Comparison of ENCODE assay signal across 8 cellular contexts in the genomic region with DNA sequence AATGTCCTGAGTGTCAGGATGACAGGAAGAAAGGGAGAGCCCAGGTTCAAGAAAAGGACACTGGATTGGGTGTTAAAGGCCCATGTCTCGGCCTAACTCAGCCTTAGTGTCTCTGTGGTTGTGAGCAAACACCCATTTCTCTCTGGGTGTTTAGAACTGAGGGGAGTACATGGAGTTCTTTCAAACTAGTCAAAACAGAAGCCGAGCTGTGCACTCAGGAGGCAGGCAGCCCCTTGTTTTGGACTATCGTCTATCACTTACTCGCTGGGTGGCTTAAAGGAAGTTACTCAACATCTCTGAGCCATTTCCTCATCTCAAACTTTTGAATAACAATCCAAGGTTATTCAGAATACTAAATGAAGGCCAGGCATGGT. TPM values are rescaled to one million over a fixed set of nuclear protein-coding genes. Genes with fewer than 3 reads are reported as not detected.
A peak's percentile ranks its signal among the peaks of the same experiment; 100 is the strongest.
DNase-seq lines count a peak whose midpoint lies in the region; ATAC-seq, FAIRE-seq and TF ChIP-seq lines count a peak whose summit lies in the region.

No MANE protein-coding gene starts in this region.

- H3K27ac ChIP-seq in HepG2 (ENCODE audit: extremely low read length, insufficient read depth, low read length) (no peak overlapping the region), thymus (ENCODE audit: low read depth) (peak overlapping the region; percentile 96)

- CTCF ChIA-PET in HepG2 (lab: Yijun Ruan, JAX; ENCODE audit: low intra/inter-chr PET ratio, low total read pairs) = no interaction called here

- peak; percentile 59 for DNase-seq in activated gamma-delta T cell treated with Interleukin-2 at 50 U/mL for 16 hours
- DNase-seq in activated gamma-delta T cell (lab: John Stamatoyannopoulos, UW) = no peak
- DNase-seq in activated T-cell treated with anti-CD3 and anti-CD28 coated beads, Interleukin-2, amount 50 U/mL, for 72 hours = peak; percentile 49 to 74
- no peak for DNase-seq in HepG2 (ENCODE audit: low spot score)

- H3K4me1 ChIP-seq in HepG2 (ENCODE audit: insufficient read depth, low read length) (peaks cover 43% of the 10 kb centered on the region), thymus (ENCODE audit: control insufficient read depth, insufficient read depth, low read length) (peaks cover 56% of the 10 kb centered on the region)

- 0% methylated on average over 4 of the region's 4 CpGs for WGBS in HepG2 (ENCODE audit: low lambda C conversion rate)
- WGBS in thymus = 70% methylated on average over 4 of the region's 4 CpGs

- H3K36me3 ChIP-seq in HepG2 (replicated peaks in 1 of 2; ENCODE audit: control insufficient read depth in 1 of 2, insufficient read depth in 2 of 2, low read length in 2 of 2) (no peaks in the 10 kb centered on the region), thymus (ENCODE audit: control insufficient read depth, insufficient read depth) (no peaks in the 10 kb centered on the region)

- no peaks in the 10 kb centered on the region for H3K9me3 ChIP-seq in HepG2 (ENCODE audit: low read length)
- H3K9me3 ChIP-seq in thymus (ENCODE audit: control insufficient read depth) = no peaks in the 10 kb centered on the region

- POLR2A ChIA-PET in HepG2 (lab: Yijun Ruan, JAX) = interaction anchor here (0.6 kb wide), 1 partner anchor 130 kb away, joined by 5 read pairs; no protein-coding TSS in a partner anchor

- H3K27me3 ChIP-seq in HepG2 (ENCODE audit: control insufficient read depth in 1 of 2, insufficient read depth in 2 of 2, low read length in 2 of 2) (peaks cover 2 to 7% of the 10 kb centered on the region in 2 experiments; a peak in 4 of 5 replicates), thymus (ENCODE audit: control insufficient read depth, insufficient read depth) (no peaks in the 10 kb centered on the region)

- no peaks in the 10 kb centered on the region for H3K27me3 Mint-ChIP-seq in activated T-cell treated with anti-CD3 and anti-CD28 coated beads, Interleukin-2, amount 50 U/mL, for 72 hours (ENCODE audit: low read depth)

- TF ChIP-seq EP300 in HepG2 (IDR thresholded peaks at IDR 0.05; ENCODE audit: low read depth in 2 of 2, low read length in 2 of 2) (no peak), HepG2 (CRISPR knock-in tag; IDR thresholded peaks at IDR 0.05; ENCODE audit: borderline replicate concordance) (no peak)

- H3K4me3 ChIP-seq in HepG2 (replicated peaks in 1 of 3; ENCODE audit: insufficient read depth in 1 of 3, low read depth in 2 of 3, low read length in 3 of 3) (peak overlapping the region in 1 of 3 experiments; percentile 14; a peak in 1 of 6 replicates), thymus (ENCODE audit: low read length) (no peak overlapping the region)

- no peak for TF ChIP-seq RAD21 in HepG2 (CRISPR knock-in tag; IDR thresholded peaks at IDR 0.05)

- peak; percentile 50 to 61 for ATAC-seq in activated T-cell treated with anti-CD3 and anti-CD28 coated beads, Interleukin-2, amount 50 U/mL, for 72 hours (replicated peaks in 1 of 2)
- ATAC-seq in HepG2 (no peak), GM18873 (IDR thresholded peaks at IDR 0.05; ENCODE audit: low FRiP score, unreplicated experiment) (no peak), GM21447 (IDR thresholded peaks at IDR 0.05; ENCODE audit: unreplicated experiment) (no peak), HG03342 (IDR thresholded peaks at IDR 0.05; ENCODE audit: unreplicated experiment) (no peak)

- BruUV-seq in HepG2 (replicated peaks; lab: Mats Ljungman, UMichigan) = no TSS peak

- in situ Hi-C loops in HepG2 (cut with HindIII; ENCODE audit: extremely low pct_ligation_motif_present, low pct_unique_long_range_greater_than_20kb) = no loop called here

- TF ChIP-seq CTCF in HepG2 (CRISPR knock-in tag; IDR thresholded peaks at IDR 0.05) = no peak

- no peak for TF ChIP-seq POLR2A in HepG2 (IDR thresholded peaks at IDR 0.05; ENCODE audit: insufficient read depth in 1 of 2, low read depth in 2 of 2, low read length in 2 of 2)

- no peaks in the 10 kb centered on the region for H3K36me3 Mint-ChIP-seq in activated T-cell treated with anti-CD3 and anti-CD28 coated beads, Interleukin-2, amount 50 U/mL, for 72 hours (ENCODE audit: insufficient read depth in 2 of 2)

- H3K4me2 ChIP-seq in HepG2 (ENCODE audit: low read depth, low read length) = peak overlapping the region; percentile 51

- no peak overlapping the region for H2AFZ ChIP-seq in HepG2 (ENCODE audit: low read length)

- peak overlapping the region; percentile 80 to 84 for H3K4me3 Mint-ChIP-seq in activated T-cell treated with anti-CD3 and anti-CD28 coated beads, Interleukin-2, amount 50 U/mL, for 72 hours

- H3K9me3 Mint-ChIP-seq in activated T-cell treated with anti-CD3 and anti-CD28 coated beads, Interleukin-2, amount 50 U/mL, for 72 hours = no peaks in the 10 kb centered on the region

- H3K79me2 ChIP-seq in HepG2 (ENCODE audit: insufficient read depth, low read length) = no peaks in the 10 kb centered on the region

- peak overlapping the region; percentile 13 for H3K27ac Mint-ChIP-seq in activated T-cell treated with anti-CD3 and anti-CD28 coated beads, Interleukin-2, amount 50 U/mL, for 72 hours

- no peak for FAIRE-seq in HepG2 (lab: Jason Lieb, UNC)

- intact Hi-C loops in HepG2 (cut with micrococcal nuclease; ENCODE audit: unreplicated experiment) = no loop called here

- H3K9ac ChIP-seq in HepG2 (ENCODE audit: insufficient read depth, low read depth, low read length) = peak overlapping the region; percentile 22; the same call in 1 of the 2 replicates

- peaks cover 94% of the 10 kb centered on the region for H3K4me1 Mint-ChIP-seq in activated T-cell treated with anti-CD3 and anti-CD28 coated beads, Interleukin-2, amount 50 U/mL, for 72 hours (ENCODE audit: low read depth)

- H4K20me1 ChIP-seq in HepG2 (ENCODE audit: insufficient read depth, low read length) = no peaks in the 10 kb centered on the region

RNA-seq across cellular contexts. Expression of a gene that starts 40.0 kb away (rescaled TPM):
- 10 to 100 TPM; 11.9 to 17.9 TPM for total RNA-seq in activated T-cell treated with anti-CD3 and anti-CD28 coated beads, Interleukin-2, amount 50 U/mL, for 72 hours
- 6.0 and 6.6 TPM in 2 replicates for total RNA-seq in HepG2 (2016; rRNA removed; fragmentation: Illumina TruSeq; extraction: Trizol)
- total RNA-seq in HepG2 (2016; cell fraction: cytosol; rRNA removed; fragmentation: Illumina TruSeq; extraction: Trizol; ENCODE audit: low read depth) = 3.1 and 4.1 TPM in 2 replicates
- total RNA-seq in HepG2 (2016; cell fraction: insoluble cytoplasmic fraction; rRNA removed; fragmentation: Illumina TruSeq; extraction: Trizol) = 6.0 and 6.4 TPM in 2 replicates
- total RNA-seq in HepG2 (2016; cell fraction: membrane; rRNA removed; fragmentation: Illumina TruSeq; extraction: Trizol) = 5.7 and 6.1 TPM in 2 replicates
- 2.9 and 4.1 TPM in 2 replicates for total RNA-seq in HepG2 (2016; cell fraction: nucleus; rRNA removed; fragmentation: Illumina TruSeq; extraction: Trizol)
- polyA plus RNA-seq in HepG2 (2011; rRNA removed) (6.9 TPM in 2 replicates), thymus (11.5 TPM)
- 4.9 and 6.4 TPM in 2 replicates for polyA plus RNA-seq in HepG2 (2011; cell fraction: cytosol; rRNA removed)
- polyA plus RNA-seq in HepG2 (2011; cell fraction: nucleus; rRNA removed) = 3.8 and 4.0 TPM in 2 replicates
- 3.0 and 3.8 TPM in 2 replicates for polyA plus RNA-seq in HepG2 (2012)
- 2.4 and 2.6 TPM in 2 replicates for polyA plus RNA-seq in HepG2 (2016; cell fraction: cytosol; fragmentation: Illumina TruSeq; extraction: Trizol; ENCODE audit: low read depth)
- polyA plus RNA-seq in HepG2 (2016; cell fraction: insoluble cytoplasmic fraction; fragmentation: Illumina TruSeq; extraction: Trizol; ENCODE audit: low read depth) = 5.2 and 5.7 TPM in 2 replicates
- 3.5 and 3.9 TPM in 2 replicates for polyA plus RNA-seq in HepG2 (2016; cell fraction: membrane; fragmentation: Illumina TruSeq; extraction: Trizol; ENCODE audit: low read depth)
- 4.9 and 5.1 TPM in 2 replicates for polyA plus RNA-seq in HepG2 (2016; cell fraction: nucleus; fragmentation: Illumina TruSeq; extraction: Trizol; ENCODE audit: insufficient read depth, low read depth)
- 8.2 and 13.2 TPM in 2 replicates for polyA minus RNA-seq in HepG2 (2011; rRNA and poly(A)+ RNA removed; ENCODE audit: low replicate concordance)
- polyA minus RNA-seq in HepG2 (2011; cell fraction: cytosol; rRNA and poly(A)+ RNA removed) = 3.2 and 6.0 TPM in 2 replicates
- polyA minus RNA-seq in HepG2 (2011; cell fraction: nucleus; rRNA and poly(A)+ RNA removed) = 1.5 and 2.1 TPM in 2 replicates

RNA-seq across cellular contexts. Expression of a gene that starts 40.9 kb away (rescaled TPM):
- 10 to 100 TPM in 1 of 2 donors, 1 to 10 TPM in 1; 9.7 to 11.2 TPM for total RNA-seq in activated T-cell treated with anti-CD3 and anti-CD28 coated beads, Interleukin-2, amount 50 U/mL, for 72 hours
- 18.5 and 24.8 TPM in 2 replicates for total RNA-seq in HepG2 (2016; rRNA removed; fragmentation: Illumina TruSeq; extraction: Trizol)
- 4.5 and 5.1 TPM in 2 replicates for total RNA-seq in HepG2 (2016; cell fraction: cytosol; rRNA removed; fragmentation: Illumina TruSeq; extraction: Trizol; ENCODE audit: low read depth)
- total RNA-seq in HepG2 (2016; cell fraction: insoluble cytoplasmic fraction; rRNA removed; fragmentation: Illumina TruSeq; extraction: Trizol) = 16.4 and 24.3 TPM in 2 replicates
- 10.5 and 11.1 TPM in 2 replicates for total RNA-seq in HepG2 (2016; cell fraction: membrane; rRNA removed; fragmentation: Illumina TruSeq; extraction: Trizol)
- 21.4 and 25.1 TPM in 2 replicates for total RNA-seq in HepG2 (2016; cell fraction: nucleus; rRNA removed; fragmentation: Illumina TruSeq; extraction: Trizol)
- 10.5 and 16.7 TPM in 2 replicates for polyA plus RNA-seq in HepG2 (2011; rRNA removed)
- polyA plus RNA-seq in HepG2 (2011; cell fraction: cytosol; rRNA removed) = 10.7 and 11.2 TPM in 2 replicates
- polyA plus RNA-seq in HepG2 (2011; cell fraction: nucleus; rRNA removed) = 26.1 and 29.6 TPM in 2 replicates
- polyA plus RNA-seq in HepG2 (2012) = 12.9 and 15.5 TPM in 2 replicates
- polyA plus RNA-seq in HepG2 (2016; cell fraction: cytosol; fragmentation: Illumina TruSeq; extraction: Trizol; ENCODE audit: low read depth) = 1.1 and 1.3 TPM in 2 replicates
- polyA plus RNA-seq in HepG2 (2016; cell fraction: insoluble cytoplasmic fraction; fragmentation: Illumina TruSeq; extraction: Trizol; ENCODE audit: low read depth) = 11.6 and 13.1 TPM in 2 replicates
- polyA plus RNA-seq in HepG2 (2016; cell fraction: membrane; fragmentation: Illumina TruSeq; extraction: Trizol; ENCODE audit: low read depth) = 2.6 and 2.7 TPM in 2 replicates
- 31.1 and 36.4 TPM in 2 replicates for polyA plus RNA-seq in HepG2 (2016; cell fraction: nucleus; fragmentation: Illumina TruSeq; extraction: Trizol; ENCODE audit: insufficient read depth, low read depth)
- 20.5 and 28.1 TPM in 2 replicates for polyA minus RNA-seq in HepG2 (2011; rRNA and poly(A)+ RNA removed; ENCODE audit: low replicate concordance)
- polyA minus RNA-seq in HepG2 (2011; cell fraction: cytosol; rRNA and poly(A)+ RNA removed) = 10.0 and 10.2 TPM in 2 replicates
- 14.4 and 26.1 TPM in 2 replicates for polyA minus RNA-seq in HepG2 (2011; cell fraction: nucleus; rRNA and poly(A)+ RNA removed)
- 12.3 TPM for polyA plus RNA-seq in thymus

RNA-seq across cellular contexts. Expression of a gene that starts 46.4 kb away (rescaled TPM):
- total RNA-seq in activated T-cell treated with anti-CD3 and anti-CD28 coated beads, Interleukin-2, amount 50 U/mL, for 72 hours = 10 to 100 TPM; 59.2 to 75.1 TPM
- 16.1 and 16.6 TPM in 2 replicates for total RNA-seq in HepG2 (2016; rRNA removed; fragmentation: Illumina TruSeq; extraction: Trizol)
- total RNA-seq in HepG2 (2016; cell fraction: cytosol; rRNA removed; fragmentation: Illumina TruSeq; extraction: Trizol; ENCODE audit: low read depth) = 10.4 and 11.3 TPM in 2 replicates
- 12.3 and 17.2 TPM in 2 replicates for total RNA-seq in HepG2 (2016; cell fraction: insoluble cytoplasmic fraction; rRNA removed; fragmentation: Illumina TruSeq; extraction: Trizol)
- 21.5 and 21.9 TPM in 2 replicates for total RNA-seq in HepG2 (2016; cell fraction: membrane; rRNA removed; fragmentation: Illumina TruSeq; extraction: Trizol)
- 20.0 and 24.0 TPM in 2 replicates for total RNA-seq in HepG2 (2016; cell fraction: nucleus; rRNA removed; fragmentation: Illumina TruSeq; extraction: Trizol)
- polyA plus RNA-seq in HepG2 (2011; rRNA removed) (25.2 and 30.1 TPM in 2 replicates), thymus (51.4 TPM)
- 19.7 and 22.7 TPM in 2 replicates for polyA plus RNA-seq in HepG2 (2011; cell fraction: cytosol; rRNA removed)
- 108 and 126 TPM in 2 replicates for polyA plus RNA-seq in HepG2 (2011; cell fraction: nucleus; rRNA removed)
- 22.5 and 36.8 TPM in 2 replicates for polyA plus RNA-seq in HepG2 (2012)
- 3.8 and 4.2 TPM in 2 replicates for polyA plus RNA-seq in HepG2 (2016; cell fraction: cytosol; fragmentation: Illumina TruSeq; extraction: Trizol; ENCODE audit: low read depth)
- 24.1 and 30.7 TPM in 2 replicates for polyA plus RNA-seq in HepG2 (2016; cell fraction: insoluble cytoplasmic fraction; fragmentation: Illumina TruSeq; extraction: Trizol; ENCODE audit: low read depth)
- 16.7 and 17.4 TPM in 2 replicates for polyA plus RNA-seq in HepG2 (2016; cell fraction: membrane; fragmentation: Illumina TruSeq; extraction: Trizol; ENCODE audit: low read depth)
- 72.4 and 76.1 TPM in 2 replicates for polyA plus RNA-seq in HepG2 (2016; cell fraction: nucleus; fragmentation: Illumina TruSeq; extraction: Trizol; ENCODE audit: insufficient read depth, low read depth)
- polyA minus RNA-seq in HepG2 (2011; rRNA and poly(A)+ RNA removed; ENCODE audit: low replicate concordance) = 25.3 and 40.6 TPM in 2 replicates
- polyA minus RNA-seq in HepG2 (2011; cell fraction: cytosol; rRNA and poly(A)+ RNA removed) = 8.3 and 11.4 TPM in 2 replicates
- 25.0 and 25.4 TPM in 2 replicates for polyA minus RNA-seq in HepG2 (2011; cell fraction: nucleus; rRNA and poly(A)+ RNA removed)

Comparison
In these comparisons a context has a peak if more than half of its experiments do, and no peak if none do; other contexts are left out.
1. DNase-seq: peak in activated gamma-delta T cell treated with Interleukin-2 at 50 U/mL for 16 hours (single experiment) and activated T-cell treated with anti-CD3 and anti-CD28 coated beads, Interleukin-2, amount 50 U/mL, for 72 hours (2 of 2); none in activated gamma-delta T cell (single experiment) and HepG2 (single experiment).
2. ATAC-seq: peak in activated T-cell treated with anti-CD3 and anti-CD28 coated beads, Interleukin-2, amount 50 U/mL, for 72 hours (2 of 2); none in HepG2 (single experiment), GM18873 (single experiment), GM21447 (single experiment) and HG03342 (single experiment).